Comparison of ENCODE assay signal across 8 cellular contexts in the genomic region with DNA sequence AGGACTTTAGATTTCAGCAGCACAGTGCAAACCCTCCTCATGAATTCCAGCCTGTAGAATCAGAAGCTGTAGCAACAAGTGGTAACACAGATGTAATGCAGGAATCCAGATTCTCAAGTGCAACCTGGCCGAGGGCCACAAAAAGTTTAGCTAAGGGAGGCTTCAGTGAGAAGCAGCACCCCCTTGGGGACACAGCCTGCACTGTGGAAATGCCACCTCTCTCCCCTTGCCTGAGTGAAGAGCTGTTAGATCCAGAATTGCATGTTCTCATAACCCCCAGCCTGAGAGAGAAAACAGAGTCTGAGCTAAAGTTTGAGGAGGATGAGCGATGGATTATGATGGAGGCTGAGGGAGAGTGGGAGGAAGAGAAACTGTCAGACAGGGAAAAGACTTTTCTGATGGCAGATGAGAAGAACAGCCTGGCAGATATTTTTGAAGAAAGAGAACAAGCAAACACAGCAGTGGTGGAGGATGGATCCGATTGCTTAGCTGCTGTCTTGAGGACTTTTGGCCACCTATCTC.
DNase-seq lines count a peak whose midpoint lies in the region; ATAC-seq and TF ChIP-seq lines count a peak whose summit lies in the region.

No MANE protein-coding gene starts in this region.

- no peaks in the 10 kb centered on the region for H3K27me3 Mint-ChIP-seq in neural crest cell (ENCODE audit: low read depth)

- H3K9me3 ChIP-seq in AG04450 (ENCODE audit: control insufficient read depth, insufficient read depth, low read length) (no peaks in the 10 kb centered on the region), subcutaneous abdominal adipose tissue (ENCODE audit: control insufficient read depth in 5 of 5, low read length in 5 of 5) (no peaks in the 10 kb centered on the region)

- H3K27ac ChIP-seq in AG04450 (ENCODE audit: low read depth, low read length) (peak overlapping the region; percentile 69), subcutaneous abdominal adipose tissue (ENCODE audit: low read depth, low read length) (peak overlapping the region; percentile 89)

- no peak for ATAC-seq in GM21367 (IDR thresholded peaks at IDR 0.05; ENCODE audit: unreplicated experiment)

- H3K27me3 ChIP-seq in AG04450 (ENCODE audit: control insufficient read depth, insufficient read depth, low read length) (no peaks in the 10 kb centered on the region), H7 (ENCODE audit: control insufficient read depth, insufficient read depth, low read length) (no peaks in the 10 kb centered on the region), subcutaneous abdominal adipose tissue (ENCODE audit: control insufficient read depth in 5 of 5, insufficient read depth in 4 of 5, low read length in 5 of 5) (no peaks in the 10 kb centered on the region)

- H3K4me1 Mint-ChIP-seq in neural crest cell, result peaks cover 66% of the 10 kb centered on the region

- CTCF ChIA-PET in AG04450 (lab: Charles Lee), result interaction anchor here (0.6 to 4.0 kb wide), 35 partner anchors 8 to 334 kb away, joined by 3 to 61 read pairs (median 5); partner anchors contain the start of gene MACF1

- TF ChIP-seq CTCF in AG04450 (IDR thresholded peaks at IDR 0.05; ENCODE audit: low read depth, low read length) (peak; percentile 88), neural crest cell (conservative IDR thresholded peaks at IDR 0.05) (peak; percentile 70)

- H3K4me3 ChIP-seq in AG04450 (ENCODE audit: low read depth, low read length), result peak overlapping the region; percentile 72
- H3K4me3 ChIP-seq in H7 (ENCODE audit: insufficient read depth, low read depth, low read length), result peak overlapping the region; percentile 13; the same call in 1 of the 2 replicates
- H3K4me3 ChIP-seq in subcutaneous abdominal adipose tissue (ENCODE audit: low read depth in 1 of 5, low read length in 5 of 5), result peak overlapping the region; percentile 23 to 88 (median 75)

- no peak overlapping the region for H3K27ac Mint-ChIP-seq in neural crest cell (ENCODE audit: unreplicated experiment)

- H3K9me3 Mint-ChIP-seq in neural crest cell, result no peaks in the 10 kb centered on the region

- H3K4me3 Mint-ChIP-seq in neural crest cell, result peak overlapping the region; percentile 61

- peak overlapping the region; percentile 13 to 81 (median 45) for H3K9ac ChIP-seq in subcutaneous abdominal adipose tissue (ENCODE audit: low read length in 5 of 5)

- peaks cover 13 to 85% (median 80%) of the 10 kb centered on the region in 5 donors for H3K4me1 ChIP-seq in subcutaneous abdominal adipose tissue (ENCODE audit: control insufficient read depth in 5 of 5, insufficient read depth in 5 of 5, low read length in 5 of 5)

- H3K36me3 ChIP-seq in H7 (replicated peaks; ENCODE audit: control insufficient read depth, insufficient read depth, low read length) (peaks cover 7% of the 10 kb centered on the region), subcutaneous abdominal adipose tissue (ENCODE audit: control insufficient read depth in 5 of 5, insufficient read depth in 5 of 5, low read length in 5 of 5) (peaks cover 0 to 17% (median 10%) of the 10 kb centered on the region in 5 donors)

- peaks cover 4% of the 10 kb centered on the region for H3K36me3 Mint-ChIP-seq in neural crest cell (ENCODE audit: low read depth)

- POLR2A ChIA-PET in AG04450 (lab: Yijun Ruan, JAX), result interaction anchor here (0.5 to 2.2 kb wide), 10 partner anchors 9 to 224 kb away, joined by 3 to 12 read pairs (median 4); partner anchors contain the start of gene MACF1

- DNase-seq in AG04450 (ENCODE audit: low read depth, low spot score), result peak; percentile 82
- peak; percentile 77 for DNase-seq in H7
- DNase-seq in OCI-M1 (lab: John Stamatoyannopoulos, UW), result peak; percentile 81
- peak; percentile 40 for DNase-seq in activated T-helper 1 cell treated with Interleukin-2 at 50 U/mL for 16 hours (ENCODE audit: low read depth)
- peak; percentile 94 for DNase-seq in fibroblast of the conjunctiva (ENCODE audit: low read depth)
- peak; percentile 22 for DNase-seq in neural crest cell (ENCODE audit: low read depth, low spot score)

Comparison
In these comparisons a context has a peak if more than half of its experiments do, and no peak if none do; other contexts are left out.
1. DNase-seq: peak in every context shown above with its lines; median percentile 94 in fibroblast of the conjunctiva; 82 in AG04450; 81 in OCI-M1; 77 in H7; 40 in activated T-helper 1 cell treated with Interleukin-2 at 50 U/mL for 16 hours; 22 in neural crest cell.
2. H3K4me3 ChIP-seq: peak in every context shown above with its lines; median percentile 75 in subcutaneous abdominal adipose tissue; 72 in AG04450; 13 in H7.